In genomic region chr1:3063379-3064295, GRCh38 we compare ENCODE assay signal across 15 cellular contexts. TPM values are rescaled to one million over a fixed set of nuclear protein-coding genes. Genes with fewer than 3 reads are reported as not detected.
A peak's percentile ranks its signal among the peaks of the same experiment; 100 is the strongest.
DNase-seq lines count a peak whose midpoint lies in the region; ATAC-seq and TF ChIP-seq lines count a peak whose summit lies in the region.
"Had no signal": no experiment of that assay in that cellular context is flagged by ENCODE, and none has a peak within 500 bp of the region (broad histone marks: within the 10 kb centered on the region; RNA-seq: fewer than 3 reads in every experiment).

No MANE protein-coding gene starts in this region.

- H3K4me1 ChIP-seq in adipocyte (ENCODE audit: control insufficient read depth, insufficient read depth, low read length) = no peaks in the 10 kb centered on the region
- peaks cover 4 to 65% (median 30%) of the 10 kb centered on the region in 9 donors for H3K4me1 ChIP-seq in heart right ventricle
- H3K4me1 ChIP-seq in tibial nerve = peaks cover 0 to 70% (median 26%) of the 10 kb centered on the region in 4 donors
- H3K4me1 ChIP-seq: colonic mucosa had no signal

- H3K4me1 Mint-ChIP-seq in nephron progenitor cell = peaks cover 16% of the 10 kb centered on the region
- H3K4me1 Mint-ChIP-seq: activated naive CD8-positive, alpha-beta T cell treated with anti-CD3 and anti-CD28 coated beads, Interleukin-2, amount 50 U/mL, for 24 hours; CD4-positive, CD25-positive, alpha-beta regulatory T cell; IgD-negative memory B cell had no signal

- H3K9me3 ChIP-seq in adipocyte (ENCODE audit: control insufficient read depth, low read length) (peaks cover 8% of the 10 kb centered on the region), heart right ventricle (no peaks in the 10 kb centered on the region), tibial nerve (no peaks in the 10 kb centered on the region)
- H3K9me3 ChIP-seq: colonic mucosa had no signal

- no peak for ATAC-seq in heart right ventricle
- ATAC-seq: activated naive CD8-positive, alpha-beta T cell treated with anti-CD3 and anti-CD28 coated beads, Interleukin-2, amount 50 U/mL, for 24 hours; GM12878 had no signal

- WGBS in heart right ventricle, 2 donors = 30 to 35% methylated on average over 91 of the region's 91 CpGs
- WGBS in tibial nerve, 2 donors = 63 to 70% methylated on average over 77 to 89 of the region's 91 CpGs

- no peak for DNase-seq in adipocyte (ENCODE audit: low read depth)
- DNase-seq in heart right ventricle = peak in 1 of 2 donors; percentile 11
- peak; percentile 48 for DNase-seq in nephron progenitor cell
- no peak for DNase-seq in tibial nerve (ENCODE audit: low spot score in 2 of 2)
- DNase-seq in CD1c-positive myeloid dendritic cell (ENCODE audit: extremely low spot score) = no peak
- DNase-seq in AG08395 (ENCODE audit: low spot score) = no peak
- DNase-seq in NCI-H82 (lab: John Stamatoyannopoulos, UW) = no peak
- DNase-seq: activated naive CD8-positive, alpha-beta T cell treated with anti-CD3 and anti-CD28 coated beads, Interleukin-2, amount 50 U/mL, for 24 hours; CD4-positive, CD25-positive, alpha-beta regulatory T cell; colonic mucosa; stimulated activated CD4-positive, alpha-beta T cell treated with anti-CD3 and anti-CD28 coated beads, Interleukin-2, amount 100 ng/mL, for 24 hours; SW 1271 had no signal

- TF ChIP-seq EP300 in tibial nerve (IDR thresholded peaks at IDR 0.05) = no peak

- intact Hi-C loops in heart right ventricle (cut with DNase I) = loop anchor here in 3 of 10 donors (5.0 to 10.0 kb wide), 3 partner anchors 341 to 351 kb away; no protein-coding TSS in a partner anchor

- no peak for TF ChIP-seq CTCF in heart right ventricle (IDR thresholded peaks at IDR 0.05)
- no peak for TF ChIP-seq CTCF in nephron progenitor cell (IDR thresholded peaks at IDR 0.05)
- no peak for TF ChIP-seq CTCF in tibial nerve (IDR thresholded peaks at IDR 0.05)

- no peak overlapping the region for H3K9ac ChIP-seq in adipocyte (ENCODE audit: low read length)

- H3K36me3 Mint-ChIP-seq in nephron progenitor cell (ENCODE audit: low read depth) = no peaks in the 10 kb centered on the region
- H3K36me3 Mint-ChIP-seq: CD4-positive, CD25-positive, alpha-beta regulatory T cell; IgD-negative memory B cell had no signal

- H3K27ac Mint-ChIP-seq in nephron progenitor cell = no peak overlapping the region
- H3K27ac Mint-ChIP-seq: activated B cell treated with CpG ODN at 0.5 μM for 24 hours; activated naive CD8-positive, alpha-beta T cell treated with anti-CD3 and anti-CD28 coated beads, Interleukin-2, amount 50 U/mL, for 24 hours; CD4-positive, CD25-positive, alpha-beta regulatory T cell; IgD-negative memory B cell had no signal

- no peak for TF ChIP-seq POLR2A in tibial nerve (IDR thresholded peaks at IDR 0.05)

- no peaks in the 10 kb centered on the region for H3K36me3 ChIP-seq in adipocyte (ENCODE audit: control insufficient read depth, insufficient read depth, low read length, severe bottlenecking)
- peaks cover 0 to 9% (median 0%) of the 10 kb centered on the region in 9 donors for H3K36me3 ChIP-seq in heart right ventricle
- H3K36me3 ChIP-seq in tibial nerve = peaks cover 0 to 16% (median 0%) of the 10 kb centered on the region in 3 donors
- H3K36me3 ChIP-seq: colonic mucosa had no signal

- H3K27me3 ChIP-seq in adipocyte (replicated peaks; ENCODE audit: control insufficient read depth, insufficient read depth, low read length) = peaks cover 74% of the 10 kb centered on the region
- peaks cover 17 to 80% (median 70%) of the 10 kb centered on the region in 7 donors for H3K27me3 ChIP-seq in heart right ventricle
- peaks cover 0 to 69% of the 10 kb centered on the region in 2 donors for H3K27me3 ChIP-seq in tibial nerve

- H3K27ac ChIP-seq in heart right ventricle (no peak overlapping the region), tibial nerve (peak overlapping the region; percentile 0 to 95 (median 48))
- H3K27ac ChIP-seq: colonic mucosa had no signal

- no peak overlapping the region for H3K4me3 Mint-ChIP-seq in nephron progenitor cell
- H3K4me3 Mint-ChIP-seq: activated B cell treated with CpG ODN at 0.5 μM for 24 hours; activated naive CD8-positive, alpha-beta T cell treated with anti-CD3 and anti-CD28 coated beads, Interleukin-2, amount 50 U/mL, for 24 hours; CD4-positive, CD25-positive, alpha-beta regulatory T cell; IgD-negative memory B cell had no signal

- peaks cover 4% of the 10 kb centered on the region for H3K9me3 Mint-ChIP-seq in nephron progenitor cell
- H3K9me3 Mint-ChIP-seq: activated B cell treated with CpG ODN at 0.5 μM for 24 hours; activated naive CD8-positive, alpha-beta T cell treated with anti-CD3 and anti-CD28 coated beads, Interleukin-2, amount 50 U/mL, for 24 hours; CD4-positive, CD25-positive, alpha-beta regulatory T cell; IgD-negative memory B cell had no signal

- H3K4me3 ChIP-seq in adipocyte (ENCODE audit: low read length) = peak overlapping the region; percentile 47
- H3K4me3 ChIP-seq in heart right ventricle = peak overlapping the region in 6 of 10 donors; percentile 9 to 41 (median 28)
- H3K4me3 ChIP-seq in tibial nerve = peak overlapping the region in 2 of 4 donors; percentile 8 to 15
- H3K4me3 ChIP-seq: colonic mucosa, GM12878 had no signal

- H3K27me3 Mint-ChIP-seq in nephron progenitor cell (ENCODE audit: low read depth, poor library complexity) = peaks cover 83% of the 10 kb centered on the region

RNA-seq across cellular contexts. Expression of gene PRDM16, which starts 5.4 kb away (rescaled TPM):
- 10 to 100 TPM; 11.7 to 25.9 (median 14.8) TPM for total RNA-seq in heart right ventricle
- 10 to 100 TPM in 1 of 2 donors, 1 to 10 TPM in 1; 4.1 to 16.8 TPM for polyA plus RNA-seq in heart right ventricle
- 10 to 100 TPM in 3 of 4 donors, 1 to 10 TPM in 1; 5.9 to 41.7 (median 11.2) TPM for total RNA-seq in tibial nerve
- total RNA-seq: activated B cell treated with CpG ODN at 0.5 μM for 24 hours had no signal
- polyA plus RNA-seq: CD4-positive, CD25-positive, alpha-beta regulatory T cell; GM12878; IgD-negative memory B cell had no signal

RNA-seq across cellular contexts. Expression of gene ACTRT2, which starts 42.4 kb away (rescaled TPM):
- total RNA-seq in heart right ventricle (not detected), tibial nerve (not detected)
- polyA plus RNA-seq in heart right ventricle = not detected
- total RNA-seq: activated B cell treated with CpG ODN at 0.5 μM for 24 hours; CD4-positive, CD25-positive, alpha-beta regulatory T cell; colonic mucosa; GM12878 had no signal
- polyA plus RNA-seq: CD4-positive, CD25-positive, alpha-beta regulatory T cell; GM12878; IgD-negative memory B cell had no signal

Comparison
In these comparisons a context has a peak if more than half of its experiments do, and no peak if none do; other contexts are left out.
1. H3K27ac ChIP-seq: peak in tibial nerve (4 of 4); none in heart right ventricle (0 of 10).